ENCODE assay signal across 8 cellular contexts in the genomic region with DNA sequence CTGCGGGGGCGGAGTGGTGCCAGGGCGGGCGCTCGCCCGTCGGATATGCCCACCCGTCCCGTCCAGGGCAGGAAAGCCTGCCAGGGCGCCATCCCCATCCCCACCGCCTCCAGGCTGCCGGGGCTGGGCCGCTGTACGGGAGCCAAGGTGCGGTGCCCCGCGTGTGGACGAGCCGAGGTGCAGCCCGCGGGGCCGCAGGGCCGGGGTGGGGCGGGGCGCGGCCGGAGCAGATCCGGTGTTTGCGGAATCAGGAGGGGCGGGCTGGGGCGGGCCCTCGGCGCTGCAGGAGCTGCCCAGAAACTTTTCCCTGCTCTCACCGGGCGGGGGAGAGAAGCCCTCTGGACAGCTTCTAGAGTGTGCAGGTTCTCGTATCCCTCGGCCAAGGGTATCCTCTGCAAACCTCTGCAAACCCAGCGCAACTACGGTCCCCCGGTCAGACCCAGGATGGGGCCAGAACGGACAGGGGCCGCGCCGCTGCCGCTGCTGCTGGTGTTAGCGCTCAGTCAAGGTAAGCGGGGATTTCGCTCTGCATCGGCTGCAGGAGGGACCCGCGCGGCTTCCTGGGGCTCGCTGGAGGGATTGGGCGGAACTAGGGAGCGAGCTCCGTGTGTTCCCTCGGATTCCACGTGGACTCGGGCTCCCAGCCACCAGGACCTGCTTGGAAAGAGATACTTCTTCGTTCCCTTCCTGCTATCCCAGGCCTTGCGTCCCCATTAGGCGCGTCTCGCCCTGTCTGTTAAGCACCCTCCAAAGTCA. TPM values are rescaled to one million over a fixed set of nuclear protein-coding genes. Genes with fewer than 3 reads are reported as not detected.
A peak's percentile ranks its signal among the peaks of the same experiment; 100 is the strongest.
DNase-seq lines count a peak whose midpoint lies in the region; ATAC-seq and TF ChIP-seq lines count a peak whose summit lies in the region.

TSS of gene ITGA2 (plus strand) at position 328 of the 756 bp plus-strand sequence. CDS start at position 445, 117 bp downstream.

- CTCF ChIA-PET in CD4-positive, alpha-beta T cell (lab: Charles Lee) = interaction anchor here (1.0 to 1.2 kb wide), 2 partner anchors 10 to 41 kb away, joined by 3 read pairs; no protein-coding TSS in a partner anchor

- H3K27ac ChIP-seq in CD4-positive, alpha-beta T cell (ENCODE audit: low read depth, low read length) = no peak within 1 kb of the TSS
- H3K27ac ChIP-seq in esophagus muscularis mucosa (replicated peaks in 1 of 4) (peak within 1 kb of the TSS; percentile 55 to 82 (median 75)), muscle layer of colon (ENCODE audit: low read depth, low read length) (no peak within 1 kb of the TSS), tibial nerve (peak within 1 kb of the TSS; percentile 58 to 88 (median 82))

- no peak for TF ChIP-seq EP300 in esophagus muscularis mucosa (IDR thresholded peaks at IDR 0.05)
- TF ChIP-seq EP300 in tibial nerve (IDR thresholded peaks at IDR 0.05) = peak in 1 of 2 donors; percentile 39

- H3K36me3 ChIP-seq in MG63 (peaks cover 3% of the 10 kb centered on the region; the same call in 1 of the 2 replicates), esophagus muscularis mucosa (no peaks in the 10 kb centered on the region), muscle layer of colon (ENCODE audit: insufficient read depth, low read length) (no peaks in the 10 kb centered on the region), tibial nerve (no peaks in the 10 kb centered on the region)

- no peak for TF ChIP-seq CTCF in CD4-positive, alpha-beta T cell (IDR thresholded peaks at IDR 0.05)
- TF ChIP-seq CTCF in esophagus muscularis mucosa (IDR thresholded peaks at IDR 0.05) (no peak), tibial nerve (IDR thresholded peaks at IDR 0.05) (no peak)

- H3K9me3 Mint-ChIP-seq in CD4-positive, alpha-beta T cell = no peaks in the 10 kb centered on the region

- H3K27me3 Mint-ChIP-seq in CD4-positive, alpha-beta T cell = peaks cover 69% of the 10 kb centered on the region

- WGBS in esophagus muscularis mucosa = 0% methylated on average over 9 of the region's 64 CpGs
- WGBS in tibial nerve, 2 donors = 1% methylated on average over 29 to 30 of the region's 64 CpGs

- H3K27ac Mint-ChIP-seq in CD4-positive, alpha-beta T cell = no peak within 1 kb of the TSS

- peaks cover 10% of the 10 kb centered on the region for H3K4me1 Mint-ChIP-seq in CD4-positive, alpha-beta T cell (ENCODE audit: low read depth)

- no peaks in the 10 kb centered on the region for H3K36me3 Mint-ChIP-seq in CD4-positive, alpha-beta T cell (ENCODE audit: low read depth)

- peak within 1 kb of the TSS; percentile 71 for H3K4me3 Mint-ChIP-seq in CD4-positive, alpha-beta T cell

- POLR2A ChIA-PET in CD4-positive, alpha-beta T cell (lab: Charles Lee) = no interaction called here

- peak; percentile 50 for ATAC-seq in CD4-positive, alpha-beta T cell (ENCODE audit: poor library complexity)
- peak; percentile 53 for ATAC-seq in GM21576 (IDR thresholded peaks at IDR 0.05; ENCODE audit: unreplicated experiment)

- peaks cover 13 to 38% (median 33%) of the 10 kb centered on the region in 4 donors for H3K4me1 ChIP-seq in esophagus muscularis mucosa
- H3K4me1 ChIP-seq in muscle layer of colon (ENCODE audit: insufficient read depth, low read length) = peaks cover 8% of the 10 kb centered on the region
- peaks cover 0 to 34% (median 1%) of the 10 kb centered on the region in 4 donors for H3K4me1 ChIP-seq in tibial nerve

- intact Hi-C loops in CD4-positive, alpha-beta T cell (cut with DNase I, micrococcal nuclease) = no loop called here
- intact Hi-C loops in esophagus muscularis mucosa (cut with DNase I) = no loop called here

- H3K4me3 ChIP-seq in MG63 (peak within 1 kb of the TSS; percentile 72), esophagus muscularis mucosa (peak within 1 kb of the TSS; percentile 67 to 80 (median 72)), muscle layer of colon (ENCODE audit: low read depth in 1 of 2, low read length in 2 of 2) (peak within 1 kb of the TSS; percentile 39 to 72), tibial nerve (peak within 1 kb of the TSS; percentile 67 to 86 (median 73))

- no peak within 1 kb of the TSS for H3K9ac ChIP-seq in muscle layer of colon (ENCODE audit: low read length)

- DNase-seq in CD4-positive, alpha-beta T cell = peak in 6 of 10 experiments; percentile 3 to 42 (median 6)
- DNase-seq in MG63 (peak; percentile 70), esophagus muscularis mucosa (ENCODE audit: extremely low spot score) (peak; percentile 92), tibial nerve (ENCODE audit: low spot score in 2 of 2) (peak in 1 of 2 donors; percentile 7), cerebellum (ENCODE audit: low spot score) (no peak)
- peak; percentile 75 for DNase-seq in activated CD8-positive, alpha-beta memory T cell treated with anti-CD3 and anti-CD28 coated beads for 24 hours

- H3K9me3 ChIP-seq in CD4-positive, alpha-beta T cell (ENCODE audit: control insufficient read depth, low read length) = no peaks in the 10 kb centered on the region
- H3K9me3 ChIP-seq in MG63 (no peaks in the 10 kb centered on the region), esophagus muscularis mucosa (no peaks in the 10 kb centered on the region), muscle layer of colon (ENCODE audit: low read length) (no peaks in the 10 kb centered on the region), tibial nerve (no peaks in the 10 kb centered on the region)

- peaks cover 10% of the 10 kb centered on the region for H3K27me3 ChIP-seq in CD4-positive, alpha-beta T cell (ENCODE audit: control insufficient read depth, insufficient read depth, low read length)
- H3K27me3 ChIP-seq in MG63 = no peaks in the 10 kb centered on the region
- H3K27me3 ChIP-seq in esophagus muscularis mucosa = no peaks in the 10 kb centered on the region
- peaks cover 4 to 6% of the 10 kb centered on the region in 2 donors for H3K27me3 ChIP-seq in muscle layer of colon (ENCODE audit: control insufficient read depth in 1 of 2, insufficient read depth in 2 of 2, low read length in 2 of 2)
- H3K27me3 ChIP-seq in tibial nerve = no peaks in the 10 kb centered on the region

- TF ChIP-seq POLR2A in esophagus muscularis mucosa (IDR thresholded peaks at IDR 0.05; ENCODE audit: low read depth) (no peak), tibial nerve (IDR thresholded peaks at IDR 0.05) (peak in 1 of 2 donors; percentile 21)

RNA-seq across cellular contexts. Expression of gene ITGA2, which starts in this region (rescaled TPM):
- total RNA-seq in CD4-positive, alpha-beta T cell = under 1 TPM; 0.03 to 0.11 TPM
- 0.95 and 2.6 TPM in 2 replicates for total RNA-seq in MG63 (2014; rRNA removed; shearing (Covaris generic); ENCODE audit: low replicate concordance)
- total RNA-seq in esophagus muscularis mucosa = 1 to 10 TPM; 5.0 to 9.6 (median 7.8) TPM
- total RNA-seq in tibial nerve = 1 to 10 TPM; 3.7 to 6.1 (median 5.4) TPM
- total RNA-seq in cerebellum = 1.1 TPM

Comparison
In these comparisons a context has a peak if more than half of its experiments do, and no peak if none do; other contexts are left out.
1. Peak in DNase-seq and ATAC-seq in CD4-positive, alpha-beta T cell; RNA of the gene not detected or under 1 TPM.
2. H3K27ac ChIP-seq: peak in esophagus muscularis mucosa (4 of 4) and tibial nerve (4 of 4); none in CD4-positive, alpha-beta T cell (single experiment) and muscle layer of colon (single experiment).
3. Peak in every context shown above with its lines, with median percentiles within 50 percentile points of each other: H3K4me3 ChIP-seq.